9 cellular contexts compared by ENCODE assay signal in the genomic region with DNA sequence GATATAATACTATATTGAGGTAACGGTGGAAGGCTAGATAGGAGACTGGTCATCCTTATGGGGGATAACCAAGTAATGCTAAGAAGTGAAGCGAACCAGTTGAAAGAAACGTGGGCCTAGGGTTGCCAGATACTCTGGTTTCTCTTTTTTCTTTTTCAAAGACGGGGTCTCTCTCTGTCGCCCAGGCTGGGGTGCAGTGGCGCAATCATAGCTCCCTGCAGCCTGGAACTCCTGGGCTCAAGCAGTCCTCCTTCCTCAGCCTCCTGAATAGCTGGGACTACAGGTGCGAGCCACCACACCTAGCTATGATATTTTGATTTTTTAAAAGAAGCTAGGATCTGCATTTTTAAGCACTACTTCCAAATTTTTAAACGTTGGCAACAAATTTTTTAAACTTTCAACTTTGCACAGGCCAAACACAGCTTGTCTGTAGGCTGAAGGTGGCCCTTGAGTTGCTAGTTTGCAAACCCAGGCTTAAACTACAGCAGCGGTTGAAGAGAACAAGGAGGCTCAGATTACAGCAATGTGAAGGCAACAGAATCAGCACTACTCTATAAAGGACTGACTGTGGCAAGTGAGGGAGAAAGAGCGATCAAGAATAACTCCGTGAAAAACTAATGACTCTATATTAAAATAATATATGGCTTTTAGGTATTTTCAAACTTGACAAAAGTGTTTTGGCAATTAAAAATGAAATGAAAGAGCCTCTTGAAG. TPM values are rescaled to one million over a fixed set of nuclear protein-coding genes. Genes with fewer than 3 reads are reported as not detected.
DNase-seq lines count a peak whose midpoint lies in the region; ATAC-seq and TF ChIP-seq lines count a peak whose summit lies in the region.
"Had no signal": no experiment of that assay in that cellular context is flagged by ENCODE, and none has a peak within 500 bp of the region (broad histone marks: within the 10 kb centered on the region; RNA-seq: fewer than 3 reads in every experiment).

No MANE protein-coding gene starts in this region.

- no peak overlapping the region for H3K27ac Mint-ChIP-seq in stimulated activated naive CD8-positive, alpha-beta T cell treated with anti-CD3 and anti-CD28 coated beads, Interleukin-15, amount 100 ng/mL, for 72 hours

- TF ChIP-seq POLR2A in GM18505 (IDR thresholded peaks at IDR 0.05; ENCODE audit: borderline replicate concordance, extremely low read depth, insufficient read depth, insufficient read length): no peak

- no peak for ATAC-seq in SK-N-SH treated with all-trans-retinoic acid at 6 μM for 48 hours
- no peak for ATAC-seq in stimulated activated naive CD8-positive, alpha-beta T cell treated with anti-CD3 and anti-CD28 coated beads, Interleukin-15, amount 100 ng/mL, for 72 hours
- ATAC-seq in HG03280 (IDR thresholded peaks at IDR 0.05; ENCODE audit: unreplicated experiment): no peak
- ATAC-seq in GM18505 (IDR thresholded peaks at IDR 0.05; ENCODE audit: unreplicated experiment): no peak

- H3K4me1 ChIP-seq in SK-N-SH (ENCODE audit: control insufficient read depth in 1 of 2, insufficient read depth in 2 of 2, low read depth in 1 of 2, low read length in 1 of 2): peaks cover 0 to 10% of the 10 kb centered on the region in 2 experiments; a peak in 1 of 4 replicates

- peaks cover 30% of the 10 kb centered on the region for H3K79me2 ChIP-seq in SK-N-SH (ENCODE audit: insufficient read depth)

- H3K9me3 Mint-ChIP-seq in stimulated activated naive CD8-positive, alpha-beta T cell treated with anti-CD3 and anti-CD28 coated beads, Interleukin-15, amount 100 ng/mL, for 72 hours: no peaks in the 10 kb centered on the region

- DNase-seq in SK-N-SH: no peak
- DNase-seq in stimulated activated naive CD8-positive, alpha-beta T cell treated with anti-CD3 and anti-CD28 coated beads, Interleukin-15, amount 100 ng/mL, for 72 hours: no peak
- DNase-seq in central memory CD4-positive, alpha-beta T cell: no peak
- DNase-seq: NCI-H2171 had no signal

- H3K27me3 ChIP-seq in SK-N-SH (ENCODE audit: insufficient read depth): no peaks in the 10 kb centered on the region

- peaks cover 39% of the 10 kb centered on the region for H3K4me1 Mint-ChIP-seq in stimulated activated naive CD8-positive, alpha-beta T cell treated with anti-CD3 and anti-CD28 coated beads, Interleukin-15, amount 100 ng/mL, for 72 hours

- H3K4me3 Mint-ChIP-seq in stimulated activated naive CD8-positive, alpha-beta T cell treated with anti-CD3 and anti-CD28 coated beads, Interleukin-15, amount 100 ng/mL, for 72 hours: peak overlapping the region; percentile 87 to 90

- CTCF ChIA-PET in SK-N-SH (lab: Yijun Ruan, JAX): interaction anchor here (0.9 kb wide), 1 partner anchor 11 kb away, joined by 3 read pairs; a partner anchor contains a TSS

- TF ChIP-seq RAD21 in SK-N-SH (IDR thresholded peaks at IDR 0.05; ENCODE audit: low read length): no peak

- H3K4me2 ChIP-seq in SK-N-SH: peak overlapping the region; percentile 95

- peak overlapping the region in 1 of 2 experiments; percentile 73; a peak in 1 of 4 replicates for H3K27ac ChIP-seq in SK-N-SH (ENCODE audit: low read depth in 2 of 2, low read length in 1 of 2)

- H3F3A ChIP-seq in SK-N-SH (replicated peaks; ENCODE audit: insufficient read depth): peaks cover 4% of the 10 kb centered on the region

- whole genome bisulfite sequencing in SK-N-SH (ENCODE audit: low lambda C conversion rate): 68% methylated on average over 11 of the region's 11 CpGs

- POLR2A ChIA-PET in SK-N-SH (lab: Yijun Ruan, JAX): interaction anchor here (0.6 kb wide), 1 partner anchor 11 kb away, joined by 3 read pairs; no protein-coding TSS in a partner anchor

- H3K36me3 ChIP-seq in SK-N-SH (replicated peaks in 1 of 2; ENCODE audit: control insufficient read depth in 1 of 2, insufficient read depth in 2 of 2, low read length in 1 of 2): no peaks in the 10 kb centered on the region

- H3K9me3 ChIP-seq in SK-N-SH: no peaks in the 10 kb centered on the region

- H3K4me3 ChIP-seq in SK-N-SH (ENCODE audit: low read depth in 2 of 2, low read length in 1 of 2): peak overlapping the region; percentile 70 to 99
- peak overlapping the region; percentile 87; the same call in 1 of the 2 replicates for H3K4me3 ChIP-seq in WI38 (ENCODE audit: low read depth, low read length)
- H3K4me3 ChIP-seq in iPS-11a (ENCODE audit: low read depth, low read length): peak overlapping the region; percentile 80

- TF ChIP-seq EP300 in SK-N-SH (IDR thresholded peaks at IDR 0.05; ENCODE audit: borderline replicate concordance in 1 of 2, low read depth in 1 of 2, low read length in 1 of 2): no peak

- H2AFZ ChIP-seq in SK-N-SH (ENCODE audit: low read depth): peak overlapping the region; percentile 100

- H3K9me2 ChIP-seq in SK-N-SH: no peaks in the 10 kb centered on the region

- no peaks in the 10 kb centered on the region for H4K20me1 ChIP-seq in SK-N-SH (ENCODE audit: insufficient read depth)

- H3K9ac ChIP-seq in SK-N-SH: peak overlapping the region; percentile 79; the same call in 1 of the 2 replicates

- H3K27me3 Mint-ChIP-seq in stimulated activated naive CD8-positive, alpha-beta T cell treated with anti-CD3 and anti-CD28 coated beads, Interleukin-15, amount 100 ng/mL, for 72 hours: no peaks in the 10 kb centered on the region

- TF ChIP-seq CTCF in SK-N-SH (IDR thresholded peaks at IDR 0.05): no peak
- TF ChIP-seq CTCF in WI38 (IDR thresholded peaks at IDR 0.05; ENCODE audit: low read depth, low read length): no peak

TF ChIP-seq in SK-N-SH, 30 proteins besides CTCF, POLR2A, EP300 and RAD21:
- no peak for TF ChIP-seq SIN3A (IDR thresholded peaks at IDR 0.05; ENCODE audit: borderline replicate concordance, low read depth, low read length)
- no peak for TF ChIP-seq NRF1 (IDR thresholded peaks at IDR 0.05; ENCODE audit: low read depth, low read length)
- TF ChIP-seq TEAD4 (IDR thresholded peaks at IDR 0.05; ENCODE audit: borderline replicate concordance, insufficient read depth): no peak
- no peak for TF ChIP-seq CHD2 (IDR thresholded peaks at IDR 0.05; ENCODE audit: low read length, partially characterized antibody)
- no peak for TF ChIP-seq FOXJ3 (CRISPR knock-in tag; IDR thresholded peaks at IDR 0.05)
- TF ChIP-seq JUND (IDR thresholded peaks at IDR 0.05): no peak

TF ChIP-seq in SK-N-SH treated with all-trans-retinoic acid at 6 μM for 48 hours, 23 proteins besides CTCF, POLR2A, EP300 and RAD21 (continues in another document):
- TF ChIP-seq ESRRG (CRISPR knock-in tag; IDR thresholded peaks at IDR 0.05) (no peak), TCF4 (CRISPR knock-in tag; IDR thresholded peaks at IDR 0.05; ENCODE audit: borderline replicate concordance) (no peak), ARNTL (CRISPR knock-in tag; IDR thresholded peaks at IDR 0.05; ENCODE audit: borderline replicate concordance, low read depth) (no peak), GLIS3 (CRISPR knock-in tag; IDR thresholded peaks at IDR 0.05) (no peak), ISL1 (CRISPR knock-in tag; IDR thresholded peaks at IDR 0.05) (no peak), TOX (CRISPR knock-in tag; IDR thresholded peaks at IDR 0.05; ENCODE audit: borderline replicate concordance) (no peak), SNAI2 (CRISPR knock-in tag; IDR thresholded peaks at IDR 0.05) (no peak), ZFP30 (CRISPR knock-in tag; IDR thresholded peaks at IDR 0.05) (no peak)
- TF ChIP-seq, protein P1, sequence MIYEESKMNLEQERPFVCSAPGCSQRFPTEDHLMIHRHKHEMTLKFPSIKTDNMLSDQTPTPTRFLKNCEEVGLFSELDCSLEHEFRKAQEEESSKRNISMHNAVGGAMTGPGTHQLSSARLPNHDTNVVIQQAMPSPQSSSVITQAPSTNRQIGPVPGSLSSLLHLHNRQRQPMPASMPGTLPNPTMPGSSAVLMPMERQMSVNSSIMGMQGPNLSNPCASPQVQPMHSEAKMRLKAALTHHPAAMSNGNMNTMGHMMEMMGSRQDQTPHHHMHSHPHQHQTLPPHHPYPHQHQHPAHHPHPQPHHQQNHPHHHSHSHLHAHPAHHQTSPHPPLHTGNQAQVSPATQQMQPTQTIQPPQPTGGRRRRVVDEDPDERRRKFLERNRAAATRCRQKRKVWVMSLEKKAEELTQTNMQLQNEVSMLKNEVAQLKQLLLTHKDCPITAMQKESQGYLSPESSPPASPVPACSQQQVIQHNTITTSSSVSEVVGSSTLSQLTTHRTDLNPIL (CRISPR knock-in tag; IDR thresholded peaks at IDR 0.05; ENCODE audit: low read depth): no peak
- TF ChIP-seq, protein P2, sequence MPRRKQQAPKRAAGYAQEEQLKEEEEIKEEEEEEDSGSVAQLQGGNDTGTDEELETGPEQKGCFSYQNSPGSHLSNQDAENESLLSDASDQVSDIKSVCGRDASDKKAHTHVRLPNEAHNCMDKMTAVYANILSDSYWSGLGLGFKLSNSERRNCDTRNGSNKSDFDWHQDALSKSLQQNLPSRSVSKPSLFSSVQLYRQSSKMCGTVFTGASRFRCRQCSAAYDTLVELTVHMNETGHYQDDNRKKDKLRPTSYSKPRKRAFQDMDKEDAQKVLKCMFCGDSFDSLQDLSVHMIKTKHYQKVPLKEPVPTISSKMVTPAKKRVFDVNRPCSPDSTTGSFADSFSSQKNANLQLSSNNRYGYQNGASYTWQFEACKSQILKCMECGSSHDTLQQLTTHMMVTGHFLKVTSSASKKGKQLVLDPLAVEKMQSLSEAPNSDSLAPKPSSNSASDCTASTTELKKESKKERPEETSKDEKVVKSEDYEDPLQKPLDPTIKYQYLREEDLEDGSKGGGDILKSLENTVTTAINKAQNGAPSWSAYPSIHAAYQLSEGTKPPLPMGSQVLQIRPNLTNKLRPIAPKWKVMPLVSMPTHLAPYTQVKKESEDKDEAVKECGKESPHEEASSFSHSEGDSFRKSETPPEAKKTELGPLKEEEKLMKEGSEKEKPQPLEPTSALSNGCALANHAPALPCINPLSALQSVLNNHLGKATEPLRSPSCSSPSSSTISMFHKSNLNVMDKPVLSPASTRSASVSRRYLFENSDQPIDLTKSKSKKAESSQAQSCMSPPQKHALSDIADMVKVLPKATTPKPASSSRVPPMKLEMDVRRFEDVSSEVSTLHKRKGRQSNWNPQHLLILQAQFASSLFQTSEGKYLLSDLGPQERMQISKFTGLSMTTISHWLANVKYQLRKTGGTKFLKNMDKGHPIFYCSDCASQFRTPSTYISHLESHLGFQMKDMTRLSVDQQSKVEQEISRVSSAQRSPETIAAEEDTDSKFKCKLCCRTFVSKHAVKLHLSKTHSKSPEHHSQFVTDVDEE (CRISPR knock-in tag; IDR thresholded peaks at IDR 0.05): no peak

RNA-seq across cellular contexts. Expression of a gene that starts 1.2 kb away (rescaled TPM):
- polyA plus RNA-seq in SK-N-SH (2012; rRNA removed): 14.1 and 14.9 TPM in 2 replicates
- 8.0 and 10.3 TPM in 2 replicates for polyA plus RNA-seq in SK-N-SH (2012; cell fraction: cytosol; rRNA removed)
- polyA plus RNA-seq in SK-N-SH (2012; cell fraction: nucleus; rRNA removed): 24.1 and 28.9 TPM in 2 replicates

RNA-seq across cellular contexts. Expression of a gene that starts 11.8 kb away (rescaled TPM):
- 14.7 and 16.1 TPM in 2 replicates for polyA plus RNA-seq in SK-N-SH (2012; rRNA removed)
- 18.5 and 18.8 TPM in 2 replicates for polyA plus RNA-seq in SK-N-SH (2012; cell fraction: cytosol; rRNA removed)
- polyA plus RNA-seq in SK-N-SH (2012; cell fraction: nucleus; rRNA removed): 8.7 and 13.1 TPM in 2 replicates

RNA-seq across cellular contexts. Expression of a gene that starts 53.1 kb away (rescaled TPM):
- 22.6 and 29.7 TPM in 2 replicates for polyA plus RNA-seq in SK-N-SH (2012; rRNA removed)
- 18.1 and 24.0 TPM in 2 replicates for polyA plus RNA-seq in SK-N-SH (2012; cell fraction: cytosol; rRNA removed)
- polyA plus RNA-seq in SK-N-SH (2012; cell fraction: nucleus; rRNA removed): 30.6 and 43.2 TPM in 2 replicates
